ENCODE assay signal across 1 cellular context in the genomic region with DNA sequence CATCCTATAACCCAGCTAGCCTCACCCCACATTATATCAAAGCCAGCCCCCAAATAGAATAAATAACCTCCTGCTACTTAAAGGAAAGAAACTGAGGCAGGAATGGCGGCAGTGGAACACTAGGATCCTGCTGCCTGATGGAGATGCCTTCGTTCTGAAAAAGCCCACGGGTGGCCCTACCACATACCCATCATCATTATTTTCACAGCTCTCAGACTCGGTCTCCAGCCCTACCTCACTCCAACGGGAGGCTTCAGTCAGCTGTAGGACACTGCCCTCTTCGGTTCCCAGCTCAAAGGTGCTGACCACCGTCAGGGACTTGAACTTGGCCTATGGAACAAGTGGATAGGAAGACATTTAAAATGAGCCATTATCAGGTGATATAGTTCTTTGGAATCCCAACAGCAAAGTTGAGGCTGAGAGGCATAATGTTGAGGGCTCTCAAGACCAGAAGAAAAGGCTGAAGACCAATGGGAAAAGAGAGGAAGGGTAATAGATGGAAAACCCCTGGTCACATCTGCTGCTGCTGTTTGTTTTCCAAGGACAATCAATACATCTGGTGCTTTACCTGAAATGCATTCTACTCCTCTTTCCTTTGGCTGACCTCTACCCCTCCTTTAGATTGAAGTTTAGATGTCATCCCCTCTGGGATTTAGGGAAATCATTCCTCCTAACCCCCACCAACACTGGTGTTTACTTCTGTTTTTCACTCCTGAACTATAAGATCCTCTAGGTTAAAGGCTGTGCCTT.
TF ChIP-seq lines count a peak whose summit lies in the region.

No MANE protein-coding gene starts in this region.

TF ChIP-seq in HepG2, 621 proteins besides CTCF, POLR2A, EP300 and RAD21 (continued from another document):
- TF ChIP-seq, protein P1, sequence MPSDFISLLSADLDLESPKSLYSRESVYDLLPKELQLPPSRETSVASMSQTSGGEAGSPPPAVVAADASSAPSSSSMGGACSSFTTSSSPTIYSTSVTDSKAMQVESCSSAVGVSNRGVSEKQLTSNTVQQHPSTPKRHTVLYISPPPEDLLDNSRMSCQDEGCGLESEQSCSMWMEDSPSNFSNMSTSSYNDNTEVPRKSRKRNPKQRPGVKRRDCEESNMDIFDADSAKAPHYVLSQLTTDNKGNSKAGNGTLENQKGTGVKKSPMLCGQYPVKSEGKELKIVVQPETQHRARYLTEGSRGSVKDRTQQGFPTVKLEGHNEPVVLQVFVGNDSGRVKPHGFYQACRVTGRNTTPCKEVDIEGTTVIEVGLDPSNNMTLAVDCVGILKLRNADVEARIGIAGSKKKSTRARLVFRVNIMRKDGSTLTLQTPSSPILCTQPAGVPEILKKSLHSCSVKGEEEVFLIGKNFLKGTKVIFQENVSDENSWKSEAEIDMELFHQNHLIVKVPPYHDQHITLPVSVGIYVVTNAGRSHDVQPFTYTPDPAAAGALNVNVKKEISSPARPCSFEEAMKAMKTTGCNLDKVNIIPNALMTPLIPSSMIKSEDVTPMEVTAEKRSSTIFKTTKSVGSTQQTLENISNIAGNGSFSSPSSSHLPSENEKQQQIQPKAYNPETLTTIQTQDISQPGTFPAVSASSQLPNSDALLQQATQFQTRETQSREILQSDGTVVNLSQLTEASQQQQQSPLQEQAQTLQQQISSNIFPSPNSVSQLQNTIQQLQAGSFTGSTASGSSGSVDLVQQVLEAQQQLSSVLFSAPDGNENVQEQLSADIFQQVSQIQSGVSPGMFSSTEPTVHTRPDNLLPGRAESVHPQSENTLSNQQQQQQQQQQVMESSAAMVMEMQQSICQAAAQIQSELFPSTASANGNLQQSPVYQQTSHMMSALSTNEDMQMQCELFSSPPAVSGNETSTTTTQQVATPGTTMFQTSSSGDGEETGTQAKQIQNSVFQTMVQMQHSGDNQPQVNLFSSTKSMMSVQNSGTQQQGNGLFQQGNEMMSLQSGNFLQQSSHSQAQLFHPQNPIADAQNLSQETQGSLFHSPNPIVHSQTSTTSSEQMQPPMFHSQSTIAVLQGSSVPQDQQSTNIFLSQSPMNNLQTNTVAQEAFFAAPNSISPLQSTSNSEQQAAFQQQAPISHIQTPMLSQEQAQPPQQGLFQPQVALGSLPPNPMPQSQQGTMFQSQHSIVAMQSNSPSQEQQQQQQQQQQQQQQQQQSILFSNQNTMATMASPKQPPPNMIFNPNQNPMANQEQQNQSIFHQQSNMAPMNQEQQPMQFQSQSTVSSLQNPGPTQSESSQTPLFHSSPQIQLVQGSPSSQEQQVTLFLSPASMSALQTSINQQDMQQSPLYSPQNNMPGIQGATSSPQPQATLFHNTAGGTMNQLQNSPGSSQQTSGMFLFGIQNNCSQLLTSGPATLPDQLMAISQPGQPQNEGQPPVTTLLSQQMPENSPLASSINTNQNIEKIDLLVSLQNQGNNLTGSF (CRISPR knock-in tag; IDR thresholded peaks at IDR 0.05), result no peak
- no peak for TF ChIP-seq FIP1L1 (IDR thresholded peaks at IDR 0.05; ENCODE audit: borderline replicate concordance, insufficient read depth, low read depth, low read length)
- no peak for TF ChIP-seq REL (CRISPR knock-in tag; conservative IDR thresholded peaks at IDR 0.05)
- TF ChIP-seq, protein P2, sequence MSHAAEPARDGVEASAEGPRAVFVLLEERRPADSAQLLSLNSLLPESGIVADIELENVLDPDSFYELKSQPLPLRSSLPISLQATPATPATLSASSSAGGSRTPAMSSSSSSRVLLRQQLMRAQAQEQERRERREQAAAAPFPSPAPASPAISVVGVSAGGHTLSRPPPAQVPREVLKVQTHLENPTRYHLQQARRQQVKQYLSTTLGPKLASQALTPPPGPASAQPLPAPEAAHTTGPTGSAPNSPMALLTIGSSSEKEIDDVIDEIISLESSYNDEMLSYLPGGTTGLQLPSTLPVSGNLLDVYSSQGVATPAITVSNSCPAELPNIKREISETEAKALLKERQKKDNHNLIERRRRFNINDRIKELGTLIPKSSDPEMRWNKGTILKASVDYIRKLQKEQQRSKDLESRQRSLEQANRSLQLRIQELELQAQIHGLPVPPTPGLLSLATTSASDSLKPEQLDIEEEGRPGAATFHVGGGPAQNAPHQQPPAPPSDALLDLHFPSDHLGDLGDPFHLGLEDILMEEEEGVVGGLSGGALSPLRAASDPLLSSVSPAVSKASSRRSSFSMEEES (CRISPR knock-in tag; IDR thresholded peaks at IDR 0.05), result no peak
- no peak for TF ChIP-seq NFKBIZ (CRISPR knock-in tag; IDR thresholded peaks at IDR 0.05)
- TF ChIP-seq NFATC3 (CRISPR knock-in tag; IDR thresholded peaks at IDR 0.05), result no peak
TF ChIP-seq in HepG2: peak in this region for 11.
